ENCODE assay signal across 8 cellular contexts in the genomic region with DNA sequence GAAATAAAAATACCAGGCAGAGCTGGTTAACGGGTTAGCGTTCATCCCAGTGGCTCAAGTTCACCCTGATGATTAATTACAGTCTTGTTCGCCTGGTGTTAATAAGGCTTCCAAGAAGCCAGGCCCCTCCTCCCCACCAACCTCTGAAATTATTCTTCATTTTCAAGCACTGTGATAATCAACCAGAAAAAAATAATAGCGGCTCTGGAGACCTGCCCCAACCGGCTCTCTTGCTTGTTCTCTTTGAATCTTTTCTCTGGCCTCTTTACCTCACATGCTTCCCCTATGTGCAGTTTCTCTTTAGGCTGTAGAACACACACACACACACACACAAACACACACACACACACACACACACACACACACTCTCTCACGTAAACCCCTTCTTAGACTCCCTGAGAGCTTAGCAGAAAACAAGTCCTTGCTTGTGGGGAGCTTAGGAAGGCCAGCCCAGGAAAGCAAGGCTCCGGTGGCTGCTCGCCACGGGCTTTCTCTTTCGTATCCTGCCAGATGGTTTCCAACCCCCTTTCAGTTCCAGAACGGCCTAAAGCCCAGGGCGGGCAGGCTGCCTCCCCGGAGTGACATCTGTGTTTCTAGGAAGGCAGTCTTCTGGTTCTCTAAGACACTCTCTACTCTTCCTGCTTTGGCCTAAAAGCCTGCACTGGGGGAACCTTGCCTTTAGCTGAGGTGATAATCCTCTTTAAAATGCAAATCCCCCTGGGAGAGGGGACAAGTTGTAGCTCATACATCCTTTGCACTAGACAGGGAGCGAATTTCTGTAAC.
DNase-seq lines count a peak whose midpoint lies in the region; ATAC-seq lines count a peak whose summit lies in the region.

No MANE protein-coding gene starts in this region.

- H3K9me3 Mint-ChIP-seq in activated CD4-positive, alpha-beta T cell treated with anti-CD3 and anti-CD28 coated beads for 36 hours (ENCODE audit: low read depth): no peaks in the 10 kb centered on the region

- ATAC-seq in GM19438 (IDR thresholded peaks at IDR 0.05; ENCODE audit: low read depth, unreplicated experiment): peak; percentile 89
- peak; percentile 88 for ATAC-seq in HG03460 (IDR thresholded peaks at IDR 0.05; ENCODE audit: unreplicated experiment)
- ATAC-seq in activated CD4-positive, alpha-beta T cell treated with anti-CD3 and anti-CD28 coated beads for 36 hours: peak; percentile 74

- peak overlapping the region; percentile 5 to 35 (median 24); a peak in 10 of 20 replicates for H3K4me3 ChIP-seq in BLaER1 treated with 17β-estradiol and CSF1 and Interleukin-3, amounts not matched to agents 10 nM and 100 nM
- peak overlapping the region; percentile 29 for H3K4me3 ChIP-seq in effector memory CD4-positive, alpha-beta T cell (ENCODE audit: insufficient read depth, low read depth, low read length, poor library complexity, severe bottlenecking)

- H3K27ac Mint-ChIP-seq in activated CD4-positive, alpha-beta T cell treated with anti-CD3 and anti-CD28 coated beads for 36 hours: no peak overlapping the region

- H3K4me1 Mint-ChIP-seq in activated CD4-positive, alpha-beta T cell treated with anti-CD3 and anti-CD28 coated beads for 36 hours: peaks cover 1% of the 10 kb centered on the region

- no peaks in the 10 kb centered on the region for H3K36me3 Mint-ChIP-seq in activated CD4-positive, alpha-beta T cell treated with anti-CD3 and anti-CD28 coated beads for 36 hours (ENCODE audit: low read depth)

- peak; percentile 63 for DNase-seq in activated CD4-positive, alpha-beta T cell treated with anti-CD3 and anti-CD28 coated beads for 36 hours
- DNase-seq in effector memory CD4-positive, alpha-beta T cell: peak in 2 of 3 donors; percentile 5 to 6
- DNase-seq in middle frontal gyrus (ENCODE audit: extremely low spot score, low spot score) (peak; percentile 16), NCI-H1048 (lab: John Stamatoyannopoulos, UW) (no peak)
- peak; percentile 31 for DNase-seq in stimulated activated naive CD4-positive, alpha-beta T cell treated with Interleukin-2 at 50 U/mL for 16 hours (lab: John Stamatoyannopoulos, UW)

- peaks cover 21 to 36% (median 32%) of the 10 kb centered on the region in 10 experiments for H3K4me1 ChIP-seq in BLaER1 treated with 17β-estradiol and CSF1 and Interleukin-3, amounts not matched to agents 10 nM and 100 nM
- H3K4me1 ChIP-seq in effector memory CD4-positive, alpha-beta T cell (ENCODE audit: control insufficient read depth, insufficient read depth, low read length, poor library complexity, severe bottlenecking): peaks cover 6% of the 10 kb centered on the region

- H3K4me2 ChIP-seq in BLaER1 treated with 17β-estradiol and CSF1 and Interleukin-3, amounts not matched to agents 10 nM and 100 nM: peak overlapping the region; percentile 67 to 88 (median 82)

- no peak overlapping the region for H3K4me3 Mint-ChIP-seq in activated CD4-positive, alpha-beta T cell treated with anti-CD3 and anti-CD28 coated beads for 36 hours

- H3K9me3 ChIP-seq in BLaER1 treated with 17β-estradiol and CSF1 and Interleukin-3, amounts not matched to agents 10 nM and 100 nM (replicated peaks in 1 of 11): peaks cover 0 to 6% (median 0%) of the 10 kb centered on the region in 11 experiments; a peak in 1 of 22 replicates
- no peaks in the 10 kb centered on the region for H3K9me3 ChIP-seq in effector memory CD4-positive, alpha-beta T cell (ENCODE audit: control insufficient read depth, low read length)

- POLR2A ChIA-PET in activated CD4-positive, alpha-beta T cell treated with anti-CD3 and anti-CD28 coated beads for 36 hours (lab: Charles Lee): interaction anchor here (0.6 kb wide), 1 partner anchor 452 kb away, joined by 3 read pairs; the partner anchor contains the start of gene FAM76B

- no peaks in the 10 kb centered on the region for H3K27me3 Mint-ChIP-seq in activated CD4-positive, alpha-beta T cell treated with anti-CD3 and anti-CD28 coated beads for 36 hours

- CTCF ChIA-PET in activated CD4-positive, alpha-beta T cell treated with anti-CD3 and anti-CD28 coated beads for 36 hours (lab: Charles Lee): interaction anchor here (0.6 to 2.1 kb wide), 7 partner anchors 47 to 375 kb away, joined by 3 to 6 read pairs (median 3); no protein-coding TSS in a partner anchor

- H3K9ac ChIP-seq in BLaER1 treated with 17β-estradiol and CSF1 and Interleukin-3, amounts not matched to agents 10 nM and 100 nM: peak overlapping the region; percentile 47 to 76 (median 66); a peak in 20 of 22 replicates

- H3K27me3 ChIP-seq in BLaER1 treated with 17β-estradiol and CSF1 and Interleukin-3, amounts not matched to agents 10 nM and 100 nM: no peaks in the 10 kb centered on the region
- no peaks in the 10 kb centered on the region for H3K27me3 ChIP-seq in effector memory CD4-positive, alpha-beta T cell (replicated peaks; ENCODE audit: control insufficient read depth, insufficient read depth, low read length, poor library complexity, severe bottlenecking)

- no peaks in the 10 kb centered on the region for H3K36me3 ChIP-seq in BLaER1 treated with 17β-estradiol and CSF1 and Interleukin-3, amounts not matched to agents 10 nM and 100 nM
- H3K36me3 ChIP-seq in effector memory CD4-positive, alpha-beta T cell (ENCODE audit: control insufficient read depth, insufficient read depth, low read length): no peaks in the 10 kb centered on the region

- intact Hi-C loops in activated CD4-positive, alpha-beta T cell treated with anti-CD3 and anti-CD28 coated beads for 36 hours (cut with DNase I, micrococcal nuclease): loop anchor here in 1 of 2 experiments (2.0 to 5.0 kb wide), 2 partner anchors 187 to 370 kb away; no protein-coding TSS in a partner anchor

- no peaks in the 10 kb centered on the region for H4K20me1 ChIP-seq in BLaER1 treated with 17β-estradiol and CSF1 and Interleukin-3, amounts not matched to agents 10 nM and 100 nM

- H3K27ac ChIP-seq in BLaER1 treated with 17β-estradiol and CSF1 and Interleukin-3, amounts not matched to agents 10 nM and 100 nM: peak overlapping the region in 10 of 11 experiments; percentile 28 to 85 (median 78); a peak in 20 of 22 replicates
- peak overlapping the region; percentile 48 for H3K27ac ChIP-seq in effector memory CD4-positive, alpha-beta T cell (ENCODE audit: insufficient read depth, low read length, poor library complexity, severe bottlenecking)
